In the genomic region with DNA sequence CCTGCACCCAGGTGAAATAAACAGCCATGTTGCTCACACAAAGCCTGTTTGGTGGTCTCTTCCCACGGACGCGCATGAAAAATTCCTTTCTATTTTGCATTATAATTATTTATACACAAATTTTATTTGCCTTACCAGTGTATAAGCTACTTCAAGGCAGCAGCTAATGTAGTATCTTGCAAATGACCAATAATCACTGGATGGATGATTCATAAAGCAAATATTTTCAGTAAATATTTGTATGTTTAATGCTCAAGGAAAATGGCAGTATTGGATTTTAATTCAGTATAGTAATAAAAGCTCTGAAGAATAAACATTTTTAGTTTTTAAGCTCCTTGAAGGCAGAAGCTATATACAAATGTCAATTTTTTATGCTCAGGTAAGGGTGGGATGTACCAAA, we compare ENCODE assay signal across 18 cellular contexts.
"Had no signal": no experiment of that assay in that cellular context is flagged by ENCODE, and none has a peak within 500 bp of the region (broad histone marks: within the 10 kb centered on the region; RNA-seq: fewer than 3 reads in every experiment).

No MANE protein-coding gene starts in this region.

- H3K27ac ChIP-seq: ascending aorta, esophagus muscularis mucosa, neutrophil, parathyroid adenoma, sigmoid colon, spleen had no signal

- H3K27me3 Mint-ChIP-seq: activated CD4-positive, alpha-beta T cell treated with anti-CD3 and anti-CD28 coated beads, Interleukin-2, amount 10 ng/mL, durations not matched to agents 7 days and 5 days; stimulated activated naive B cell treated with anti-CD40 and anti-IgM and Interleukin-4, amounts not matched to agents 10 μg/mL and 1 μg/mL and 100 μg/mL, for 72 hours had no signal

- H2AFZ ChIP-seq: parathyroid adenoma had no signal

- DNase-seq: activated CD4-positive, alpha-beta T cell treated with anti-CD3 and anti-CD28 coated beads, Interleukin-2, amount 10 ng/mL, durations not matched to agents 7 days and 5 days; activated CD8-positive, alpha-beta memory T cell treated with anti-CD3 and anti-CD28 coated beads, Interleukin-2, amount 50 U/mL, for 4 hours; activated naive CD4-positive, alpha-beta T cell treated with anti-CD3 and anti-CD28 coated beads, Interleukin-2, amount 50 U/mL, for 16 hours; activated T-cell treated with anti-CD3 and anti-CD28 coated beads, Interleukin-2, amount 50 U/mL, for 4 hours; effector CD4-positive, alpha-beta T cell; left cardiac atrium; mesendoderm; natural killer cell; sigmoid colon; spleen; stimulated activated CD4-positive, alpha-beta T cell treated with anti-CD3 and anti-CD28 coated beads, Interleukin-4, amount 100 ng/mL, for 4 hours; stimulated activated naive B cell treated with anti-CD40 and anti-IgM and Interleukin-4, amounts not matched to agents 10 μg/mL and 1 μg/mL and 100 μg/mL, for 72 hours had no signal

- H3K36me3 ChIP-seq: ascending aorta, esophagus muscularis mucosa, neutrophil, sigmoid colon, spleen had no signal

- H3K4me1 Mint-ChIP-seq: activated CD4-positive, alpha-beta T cell treated with anti-CD3 and anti-CD28 coated beads, Interleukin-2, amount 10 ng/mL, durations not matched to agents 7 days and 5 days; natural killer cell; stimulated activated naive B cell treated with anti-CD40 and anti-IgM and Interleukin-4, amounts not matched to agents 10 μg/mL and 1 μg/mL and 100 μg/mL, for 72 hours had no signal

- H3K36me3 Mint-ChIP-seq: natural killer cell; stimulated activated naive B cell treated with anti-CD40 and anti-IgM and Interleukin-4, amounts not matched to agents 10 μg/mL and 1 μg/mL and 100 μg/mL, for 72 hours had no signal

- H3K9me3 ChIP-seq: ascending aorta, esophagus muscularis mucosa, neutrophil, sigmoid colon, spleen had no signal

- H3K9me3 Mint-ChIP-seq: activated CD4-positive, alpha-beta T cell treated with anti-CD3 and anti-CD28 coated beads, Interleukin-2, amount 10 ng/mL, durations not matched to agents 7 days and 5 days; activated T-cell treated with anti-CD3 and anti-CD28 coated beads, Interleukin-2, amount 50 U/mL, for 4 hours; T-helper 1 cell treated with Interleukin-12 subunit alpha and Interleukin-12 subunit beta and Interleukin-4 antibody, amounts not matched to agents 30 μg/mL and 1 μg/mL, for 36 hours had no signal

- H3K4me3 Mint-ChIP-seq: activated CD4-positive, alpha-beta T cell treated with anti-CD3 and anti-CD28 coated beads, Interleukin-2, amount 10 ng/mL, durations not matched to agents 7 days and 5 days; activated T-cell treated with anti-CD3 and anti-CD28 coated beads, Interleukin-2, amount 50 U/mL, for 4 hours; natural killer cell; stimulated activated naive B cell treated with anti-CD40 and anti-IgM and Interleukin-4, amounts not matched to agents 10 μg/mL and 1 μg/mL and 100 μg/mL, for 72 hours; T-helper 1 cell treated with Interleukin-12 subunit alpha and Interleukin-12 subunit beta and Interleukin-4 antibody, amounts not matched to agents 30 μg/mL and 1 μg/mL, for 36 hours had no signal

- H3K79me2 ChIP-seq: parathyroid adenoma had no signal

- H3K27ac Mint-ChIP-seq: activated CD4-positive, alpha-beta T cell treated with anti-CD3 and anti-CD28 coated beads, Interleukin-2, amount 10 ng/mL, durations not matched to agents 7 days and 5 days; natural killer cell; stimulated activated naive B cell treated with anti-CD40 and anti-IgM and Interleukin-4, amounts not matched to agents 10 μg/mL and 1 μg/mL and 100 μg/mL, for 72 hours; T-helper 1 cell treated with Interleukin-12 subunit alpha and Interleukin-12 subunit beta and Interleukin-4 antibody, amounts not matched to agents 30 μg/mL and 1 μg/mL, for 36 hours had no signal

- H3K27me3 ChIP-seq: ascending aorta, esophagus muscularis mucosa, neutrophil, sigmoid colon, spleen had no signal

- H3K4me3 ChIP-seq: ascending aorta, esophagus muscularis mucosa, sigmoid colon, spleen had no signal

- H3K4me1 ChIP-seq: ascending aorta, esophagus muscularis mucosa, parathyroid adenoma, sigmoid colon, spleen had no signal

- H3K9ac ChIP-seq: parathyroid adenoma had no signal

- ATAC-seq: activated CD4-positive, CD25-positive, alpha-beta regulatory T cell treated with anti-CD3 and anti-CD28 coated beads, Interleukin-2, amount 50 U/mL, for 24 hours; activated T-cell treated with anti-CD3 and anti-CD28 coated beads, Interleukin-2, amount 50 U/mL, for 4 hours; left cardiac atrium; natural killer cell; stimulated activated naive B cell treated with anti-CD40 and anti-IgM and Interleukin-4, amounts not matched to agents 10 μg/mL and 1 μg/mL and 100 μg/mL, for 72 hours had no signal
